Comparison of ENCODE assay signal across 23 cellular contexts in genomic region chr18:62519684-62520083, GRCh38. TPM values are rescaled to one million over a fixed set of nuclear protein-coding genes. Genes with fewer than 3 reads are reported as not detected.
A peak's percentile ranks its signal among the peaks of the same experiment; 100 is the strongest.
DNase-seq lines count a peak whose midpoint lies in the region; ATAC-seq, FAIRE-seq and TF ChIP-seq lines count a peak whose summit lies in the region.
"Had no signal": no experiment of that assay in that cellular context is flagged by ENCODE, and none has a peak within 500 bp of the region (broad histone marks: within the 10 kb centered on the region; RNA-seq: fewer than 3 reads in every experiment).

No MANE protein-coding gene starts in this region.

- H4K20me1 ChIP-seq in K562 (replicated peaks; ENCODE audit: control insufficient read depth, insufficient read depth, low read length): no peaks in the 10 kb centered on the region

- no peaks in the 10 kb centered on the region for H3K27me3 Mint-ChIP-seq in CD4-positive, alpha-beta T cell
- H3K27me3 Mint-ChIP-seq in Calu3 (ENCODE audit: unreplicated experiment): no peaks in the 10 kb centered on the region
- peaks cover 28% of the 10 kb centered on the region for H3K27me3 Mint-ChIP-seq in neural crest cell (ENCODE audit: low read depth)
- H3K27me3 Mint-ChIP-seq: CD4-positive, alpha-beta memory T cell; CD8-positive, alpha-beta memory T cell had no signal

- H3K9me3 ChIP-seq in CD4-positive, alpha-beta T cell (ENCODE audit: control insufficient read depth, low read length): peaks cover 8% of the 10 kb centered on the region
- no peaks in the 10 kb centered on the region for H3K9me3 ChIP-seq in K562 (replicated peaks; ENCODE audit: control insufficient read depth, insufficient read depth, low read depth, low read length)

- no peak for TF ChIP-seq EP300 in K562 (IDR thresholded peaks at IDR 0.05; ENCODE audit: low read length)

- no peak for DNase-seq in CD4-positive, alpha-beta T cell
- DNase-seq in Calu3: no peak
- DNase-seq in K562 (ENCODE audit: extremely low read depth in 1 of 4, low spot score in 3 of 4): no peak
- DNase-seq in neural crest cell (ENCODE audit: low read depth, low spot score): no peak
- no peak for DNase-seq in cortex of kidney (lab: John Stamatoyannopoulos, UW)
- DNase-seq in NCI-H2029 (lab: John Stamatoyannopoulos, UW): no peak
- no peak for DNase-seq in NCI-H526 (lab: John Stamatoyannopoulos, UW)
- DNase-seq: 8988T; ACHN; CD4-positive, alpha-beta memory T cell; CD8-positive, alpha-beta memory T cell; COR-L47; DMS 273 treated with DMSO at 0.1 percent for 48 hours; DMS153; DMS53; DMS79; DND-41; GDM1 had no signal

- H3K9me1 ChIP-seq in K562 (ENCODE audit: control insufficient read depth, insufficient read depth, low read length): no peaks in the 10 kb centered on the region

- no peak for ATAC-seq in CD4-positive, alpha-beta T cell (ENCODE audit: poor library complexity)
- ATAC-seq in K562: no peak

- peak overlapping the region; percentile 39 for H3K4me3 Mint-ChIP-seq in CD4-positive, alpha-beta T cell
- H3K4me3 Mint-ChIP-seq in Calu3 (ENCODE audit: low read depth, unreplicated experiment) (peak overlapping the region; percentile 17), neural crest cell (peak overlapping the region; percentile 24)
- H3K4me3 Mint-ChIP-seq: CD4-positive, alpha-beta memory T cell had no signal

- in situ Hi-C loops in K562 (cut with MboI): no loop called here

- no peak overlapping the region for H3K4me2 ChIP-seq in K562 (ENCODE audit: insufficient read depth, low read length)
- H3K4me2 ChIP-seq: BLaER1 treated with 17β-estradiol and CSF1 and Interleukin-3, amounts not matched to agents 10 nM and 100 nM had no signal

- H3K9ac ChIP-seq in K562 (ENCODE audit: insufficient read depth in 1 of 2, low read depth in 2 of 2, low read length in 2 of 2): no peak overlapping the region
- H3K9ac ChIP-seq: BLaER1 treated with 17β-estradiol and CSF1 and Interleukin-3, amounts not matched to agents 10 nM and 100 nM had no signal

- no peak overlapping the region for H3K27ac Mint-ChIP-seq in CD4-positive, alpha-beta T cell
- H3K27ac Mint-ChIP-seq in Calu3 (ENCODE audit: unreplicated experiment) (peak overlapping the region; percentile 54), neural crest cell (ENCODE audit: unreplicated experiment) (no peak overlapping the region)

- H3K79me2 ChIP-seq in K562 (ENCODE audit: control insufficient read depth, insufficient read depth, low read length): peaks cover 15% of the 10 kb centered on the region

- WGBS in K562 (ENCODE audit: insufficient coverage, low coverage, missing lambda C conversion rate): 90% methylated on average over 1 of the region's 1 CpG

- peaks cover 14% of the 10 kb centered on the region for H3K36me3 Mint-ChIP-seq in CD4-positive, alpha-beta T cell (ENCODE audit: low read depth)
- H3K36me3 Mint-ChIP-seq in Calu3 (ENCODE audit: insufficient read depth, unreplicated experiment): peaks cover 41% of the 10 kb centered on the region
- no peaks in the 10 kb centered on the region for H3K36me3 Mint-ChIP-seq in neural crest cell (ENCODE audit: low read depth)

- TF ChIP-seq RAD21 in K562 (CRISPR knock-in tag; conservative IDR thresholded peaks at IDR 0.05 in 1 of 2, IDR thresholded peaks at IDR 0.05 in 1 of 2): no peak

- H3K4me1 Mint-ChIP-seq in CD4-positive, alpha-beta T cell (ENCODE audit: low read depth): peaks cover 22% of the 10 kb centered on the region
- peaks cover 45% of the 10 kb centered on the region for H3K4me1 Mint-ChIP-seq in Calu3 (ENCODE audit: low read depth, unreplicated experiment)
- peaks cover 9% of the 10 kb centered on the region for H3K4me1 Mint-ChIP-seq in neural crest cell

- no peaks in the 10 kb centered on the region for H3K27me3 ChIP-seq in CD4-positive, alpha-beta T cell (ENCODE audit: control insufficient read depth, insufficient read depth, low read length)
- no peaks in the 10 kb centered on the region for H3K27me3 ChIP-seq in K562 (ENCODE audit: control insufficient read depth in 2 of 2, insufficient read depth in 2 of 2, low read length in 2 of 2)

- BruUV-seq in Calu3 (replicated peaks; lab: Mats Ljungman, UMichigan): no TSS peak
- no TSS peak for BruUV-seq in K562 (replicated peaks; lab: Mats Ljungman, UMichigan)

- H3K4me1 ChIP-seq in K562 (replicated peaks in 1 of 2; ENCODE audit: control insufficient read depth in 2 of 2, insufficient read depth in 2 of 2, low read length in 2 of 2): peaks cover 10 to 22% of the 10 kb centered on the region in 2 experiments; a peak in 4 of 5 replicates

- FAIRE-seq in K562 (lab: Jason Lieb, UNC): no peak
- FAIRE-seq: A204.1, GM12891, GM19239 had no signal

- POLR2A ChIA-PET in CD4-positive, alpha-beta T cell (lab: Charles Lee): interaction anchor here (1.6 kb wide), 1 partner anchor 14 kb away, joined by 6 read pairs; no protein-coding TSS in a partner anchor
- POLR2A ChIA-PET in K562 (lab: Yijun Ruan, JAX): no interaction called here

- CTCF ChIA-PET in CD4-positive, alpha-beta T cell (lab: Charles Lee): no interaction called here
- CTCF ChIA-PET in Calu3 (lab: Charles Lee): no interaction called here
- CTCF ChIA-PET in K562 (lab: Yijun Ruan, JAX; ENCODE audit: low intra/inter-chr PET ratio): no interaction called here

- H3K4me3 ChIP-seq in K562: no peak overlapping the region
- H3K4me3 ChIP-seq: BLaER1 treated with 17β-estradiol and CSF1 and Interleukin-3, amounts not matched to agents 10 nM and 100 nM had no signal

- H3K27ac ChIP-seq in CD4-positive, alpha-beta T cell (ENCODE audit: low read depth, low read length): no peak overlapping the region
- H3K27ac ChIP-seq in K562 (ENCODE audit: extremely low read depth, low read depth, low read length): no peak overlapping the region
- H3K27ac ChIP-seq: BLaER1 treated with 17β-estradiol and CSF1 and Interleukin-3, amounts not matched to agents 10 nM and 100 nM; C4-2B had no signal

- peaks cover under 1% of the 10 kb centered on the region for H3K9me3 Mint-ChIP-seq in CD4-positive, alpha-beta T cell
- H3K9me3 Mint-ChIP-seq in Calu3 (ENCODE audit: low read depth, unreplicated experiment): no peaks in the 10 kb centered on the region
- no peaks in the 10 kb centered on the region for H3K9me3 Mint-ChIP-seq in neural crest cell

- no peak overlapping the region for H2AFZ ChIP-seq in K562 (ENCODE audit: low read depth, low read length)

- intact Hi-C loops in CD4-positive, alpha-beta T cell (cut with DNase I, micrococcal nuclease): loop anchor here (2.0 to 10.0 kb wide), 9 partner anchors 15 to 903 kb away; partner anchors contain the start of genes BCL2 (in 2 of the 2), KDSR (in 1 of the 2), PHLPP1 (in 1 of the 2) and TNFRSF11A (in 1 of the 2)
- intact Hi-C loops in Calu3 (cut with micrococcal nuclease; ENCODE audit: unreplicated experiment) (no loop called here), K562 (cut with micrococcal nuclease) (no loop called here)

- no peaks in the 10 kb centered on the region for H3K36me3 ChIP-seq in K562 (ENCODE audit: control insufficient read depth, insufficient read depth, low read length)
- H3K36me3 ChIP-seq: BLaER1 treated with 17β-estradiol and CSF1 and Interleukin-3, amounts not matched to agents 10 nM and 100 nM had no signal

- TF ChIP-seq CTCF in CD4-positive, alpha-beta T cell (IDR thresholded peaks at IDR 0.05): no peak
- TF ChIP-seq CTCF in Calu3 (IDR thresholded peaks at IDR 0.05; ENCODE audit: unreplicated experiment): no peak
- no peak for TF ChIP-seq CTCF in K562 (IDR thresholded peaks at IDR 0.05 in 2 of 3, conservative IDR thresholded peaks at IDR 0.05 in 1 of 3; ENCODE audit: insufficient read depth in 2 of 3, low read depth in 1 of 3, low read length in 3 of 3)
- TF ChIP-seq CTCF in neural crest cell (conservative IDR thresholded peaks at IDR 0.05): no peak

- no peak for TF ChIP-seq POLR2A in K562 (conservative IDR thresholded peaks at IDR 0.05)

TF ChIP-seq in K562, 482 proteins besides CTCF, POLR2A, EP300 and RAD21 (continues in another document):
- TF ChIP-seq ZNF280B (CRISPR knock-in tag; IDR thresholded peaks at IDR 0.05): no peak

RNA-seq across cellular contexts. Expression of gene ZCCHC2, which starts 3.1 kb away (rescaled TPM):
- total RNA-seq in CD4-positive, alpha-beta T cell: 10 to 100 TPM; 85.0 to 85.4 TPM
- total RNA-seq in Calu3 (2022): 43.5 and 61.4 TPM in 2 replicates
- total RNA-seq in K562 (2011; cell fraction: chromatin; rRNA removed; ENCODE audit: low replicate concordance): 12.9 and 18.0 TPM in 2 replicates
- 12.3 and 12.5 TPM in 2 replicates for total RNA-seq in K562 (2011; cell fraction: nucleolus; rRNA removed)
- total RNA-seq in K562 (2011; cell fraction: nucleoplasm; rRNA removed): 12.9 and 13.4 TPM in 2 replicates
- total RNA-seq in K562 (2014; rRNA removed): 6.0 and 6.5 TPM in 2 replicates
- 4.9 and 5.7 TPM in 2 replicates for total RNA-seq in K562 (2014; rRNA removed; fragmentation: Illumina TruSeq; extraction: Trizol)
- total RNA-seq in K562 (2015; rRNA removed; fragmentation: Illumina TruSeq; extraction: Trizol): 6.3 and 6.9 TPM in 2 replicates
- total RNA-seq in K562 (2021): 8.5 and 9.2 TPM in 2 replicates
- 7.7 and 8.4 TPM in 2 replicates for polyA plus RNA-seq in K562 (2011; rRNA removed)
- 6.8 and 9.9 TPM in 2 replicates for polyA plus RNA-seq in K562 (2011; cell fraction: cytosol; rRNA removed)
- 11.9 and 15.4 TPM in 2 replicates for polyA plus RNA-seq in K562 (2011; cell fraction: nucleus; rRNA removed)
- 3.8 and 5.1 TPM in 2 replicates for polyA plus RNA-seq in K562 (2012)
- polyA plus RNA-seq in K562 (2014; fragmentation: Illumina TruSeq; extraction: Trizol): 5.3 and 7.1 TPM in 2 replicates
- 1 to 10 TPM; 1.0 to 1.9 TPM for polyA plus RNA-seq in K562 (2014; fragmentation: Nextera tagmentation; extraction: Ambion mirVana)
- polyA plus RNA-seq in K562 (2014; rRNA removed): 3.7 and 7.2 TPM in 2 replicates
- 16.3 and 18.6 TPM in 2 replicates for polyA minus RNA-seq in K562 (2011; rRNA and poly(A)+ RNA removed)
- polyA minus RNA-seq in K562 (2011; cell fraction: cytosol; rRNA and poly(A)+ RNA removed): 6.6 and 10.0 TPM in 2 replicates
- polyA minus RNA-seq in K562 (2011; cell fraction: nucleus; rRNA and poly(A)+ RNA removed): 11.2 and 20.2 TPM in 2 replicates
- 14.3 and 14.7 TPM in 2 replicates for total RNA-seq in neural crest cell

Comparison
In these comparisons a context has a peak if more than half of its experiments do, and no peak if none do; other contexts are left out.
1. intact Hi-C loops: an anchor here in CD4-positive, alpha-beta T cell (2.0 to 10.0 kb wide); none called in Calu3 and K562.